ENCODE assay signal across 27 cellular contexts in genomic region chr20:55830124-55830828, GRCh38.
"Had no signal": no experiment of that assay in that cellular context is flagged by ENCODE, and none has a peak within 500 bp of the region (broad histone marks: within the 10 kb centered on the region; RNA-seq: fewer than 3 reads in every experiment).

No MANE protein-coding gene starts in this region.

- ATAC-seq: activated T-cell treated with anti-CD3 and anti-CD28 coated beads, Interleukin-2, amount 50 U/mL, for 72 hours; body of pancreas; esophagus mucosa; WTC11 had no signal

- H3K27ac ChIP-seq: adrenal gland, body of pancreas had no signal

- DNase-seq: activated CD4-positive, alpha-beta memory T cell treated with anti-CD3 and anti-CD28 coated beads, Interleukin-2, amount 10 ng/mL, durations not matched to agents 7 days and 5 days; activated CD4-positive, alpha-beta T cell treated with anti-CD3 and anti-CD28 coated beads for 1 hour; activated CD4-positive, alpha-beta T cell treated with anti-CD3 and anti-CD28 coated beads for 4 hours; activated CD4-positive, alpha-beta T cell treated with anti-CD3 and anti-CD28 coated beads, Interleukin-2, amount 10 ng/mL, durations not matched to agents 7 days and 5 days; activated CD4-positive, alpha-beta T cell treated with anti-CD3 and anti-CD28 coated beads, Interleukin-2, amount 50 U/mL, for 4 hours; activated CD8-positive, alpha-beta memory T cell treated with anti-CD3 and anti-CD28 coated beads, Interleukin-2, amount 50 U/mL, for 48 hours; activated gamma-delta T cell; activated naive CD4-positive, alpha-beta T cell; activated naive CD4-positive, alpha-beta T cell treated with anti-CD3 and anti-CD28 coated beads, Interleukin-2, amount 50 U/mL, for 16 hours; activated T-cell treated with anti-CD3 and anti-CD28 coated beads for 4 hours; activated T-cell treated with anti-CD3 and anti-CD28 coated beads, Interleukin-2, amount 50 U/mL, for 24 hours; activated T-cell treated with anti-CD3 and anti-CD28 coated beads, Interleukin-2, amount 50 U/mL, for 72 hours; adrenal gland; amygdala; aorta; body of pancreas; caudate nucleus; cortex of kidney; effector memory CD4-positive, alpha-beta T cell; endodermal cell; foreskin fibroblast; head of caudate nucleus; T-helper 2 cell had no signal

- H3K9me3 ChIP-seq: adrenal gland, body of pancreas had no signal

- H3K4me1 ChIP-seq: adrenal gland, body of pancreas had no signal

- H3K4me3 ChIP-seq: adrenal gland, body of pancreas had no signal

- H3K27me3 ChIP-seq: adrenal gland, body of pancreas had no signal

- H3K36me3 ChIP-seq: adrenal gland had no signal

- FAIRE-seq: colon, frontal cortex had no signal
